ENCODE assay signal across 21 cellular contexts in the genomic region with DNA sequence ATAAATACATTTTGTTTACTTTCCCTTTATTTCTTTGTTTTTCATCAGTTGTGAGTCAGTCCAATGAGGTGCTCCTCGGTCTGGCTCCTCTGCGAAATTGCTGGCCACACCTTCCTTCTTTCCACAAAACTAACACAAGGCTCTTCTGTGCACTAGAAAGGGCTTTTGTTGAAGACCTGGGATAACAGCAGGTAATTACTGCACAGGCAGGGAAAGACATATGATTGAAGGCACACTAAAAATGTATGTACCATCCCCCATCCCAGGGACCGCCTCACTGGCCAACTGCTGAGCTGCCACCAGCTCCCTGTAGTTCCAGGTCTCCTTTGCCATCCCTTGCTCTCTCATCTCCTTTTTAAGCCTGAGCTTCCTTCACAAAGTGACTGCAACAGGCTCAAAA.
A peak's percentile ranks its signal among the peaks of the same experiment; 100 is the strongest.
DNase-seq lines count a peak whose midpoint lies in the region; ATAC-seq, FAIRE-seq and TF ChIP-seq lines count a peak whose summit lies in the region.
"Had no signal": no experiment of that assay in that cellular context is flagged by ENCODE, and none has a peak within 500 bp of the region (broad histone marks: within the 10 kb centered on the region; RNA-seq: fewer than 3 reads in every experiment).

No MANE protein-coding gene starts in this region.

- H3K4me1 ChIP-seq in mucosa of descending colon (ENCODE audit: low read depth): peaks cover 14% of the 10 kb centered on the region
- H3K4me1 ChIP-seq in pancreas: no peaks in the 10 kb centered on the region
- H3K4me1 ChIP-seq: A549 had no signal

- WGBS in pancreas, 2 donors: 71 to 86% methylated on average over 3 of the region's 3 CpGs

- peak; percentile 54 for DNase-seq in DMS153 (lab: John Stamatoyannopoulos, UW)
- peak in 2 of 3 experiments; percentile 65 to 87 for DNase-seq in NCI-H1417 (lab: John Stamatoyannopoulos, UW)
- DNase-seq in NCI-H748 treated with DMSO at 0.1 percent for 48 hours (lab: John Stamatoyannopoulos, UW): peak; percentile 90
- peak in 1 of 3 donors; percentile 51 for DNase-seq in mucosa of descending colon
- DNase-seq in Kasumi-1 (lab: John Stamatoyannopoulos, UW): no peak
- DNase-seq in pancreas: no peak
- no peak for DNase-seq in activated CD4-positive, alpha-beta T cell treated with anti-CD3 and anti-CD28 coated beads, Interleukin-2, amount 10 ng/mL, durations not matched to agents 7 days and 5 days
- DNase-seq: BE2C, DND-41, HCEC 1CT, MG63, NCI-H1436, NCI-H187 treated with DMSO at 0.1 percent for 48 hours, NCI-H446 treated with DMSO at 0.1 percent for 48 hours, NCI-H526 treated with DMSO at 0.1 percent for 48 hours, SIG-M5, T-cell had no signal

- POLR2A ChIA-PET in activated CD4-positive, alpha-beta T cell treated with anti-CD3 and anti-CD28 coated beads, Interleukin-2, amount 10 ng/mL, durations not matched to agents 7 days and 5 days (lab: Charles Lee): no interaction called here

- no peak for FAIRE-seq in pancreas (lab: Jason Lieb, UNC)
- FAIRE-seq: A549, GM12891 had no signal

- H3K36me3 Mint-ChIP-seq in activated CD4-positive, alpha-beta T cell treated with anti-CD3 and anti-CD28 coated beads, Interleukin-2, amount 10 ng/mL, durations not matched to agents 7 days and 5 days (ENCODE audit: low read depth): no peaks in the 10 kb centered on the region
- H3K36me3 Mint-ChIP-seq: T-cell had no signal

- H3K27me3 Mint-ChIP-seq in activated CD4-positive, alpha-beta T cell treated with anti-CD3 and anti-CD28 coated beads, Interleukin-2, amount 10 ng/mL, durations not matched to agents 7 days and 5 days: peaks cover 11% of the 10 kb centered on the region

- H3K9me3 ChIP-seq in mucosa of descending colon (no peaks in the 10 kb centered on the region), pancreas (no peaks in the 10 kb centered on the region)
- H3K9me3 ChIP-seq: A549, BE2C, MG63 had no signal

- no peak for TF ChIP-seq CTCF in mucosa of descending colon (IDR thresholded peaks at IDR 0.05)
- no peak for TF ChIP-seq CTCF in pancreas (IDR thresholded peaks at IDR 0.05)

- CTCF ChIA-PET in activated CD4-positive, alpha-beta T cell treated with anti-CD3 and anti-CD28 coated beads, Interleukin-2, amount 10 ng/mL, durations not matched to agents 7 days and 5 days (lab: Charles Lee): no interaction called here

- no peaks in the 10 kb centered on the region for H3K4me1 Mint-ChIP-seq in activated CD4-positive, alpha-beta T cell treated with anti-CD3 and anti-CD28 coated beads, Interleukin-2, amount 10 ng/mL, durations not matched to agents 7 days and 5 days
- H3K4me1 Mint-ChIP-seq: T-cell had no signal

- no peak overlapping the region for H3K4me3 Mint-ChIP-seq in activated CD4-positive, alpha-beta T cell treated with anti-CD3 and anti-CD28 coated beads, Interleukin-2, amount 10 ng/mL, durations not matched to agents 7 days and 5 days
- H3K4me3 Mint-ChIP-seq: GM23338, T-cell had no signal

- H3K27ac Mint-ChIP-seq in activated CD4-positive, alpha-beta T cell treated with anti-CD3 and anti-CD28 coated beads, Interleukin-2, amount 10 ng/mL, durations not matched to agents 7 days and 5 days: no peak overlapping the region
- H3K27ac Mint-ChIP-seq: GM23338, T-cell had no signal

- peaks cover 0 to 21% (median 0%) of the 10 kb centered on the region in 4 donors for H3K27me3 ChIP-seq in pancreas
- H3K27me3 ChIP-seq: BE2C had no signal

- H3K36me3 ChIP-seq in mucosa of descending colon (ENCODE audit: low read depth) (no peaks in the 10 kb centered on the region), pancreas (no peaks in the 10 kb centered on the region)
- H3K36me3 ChIP-seq: BE2C, MG63 had no signal

- H3K4me3 ChIP-seq in mucosa of descending colon: no peak overlapping the region
- no peak overlapping the region for H3K4me3 ChIP-seq in pancreas
- H3K4me3 ChIP-seq: A549, GM23338, MG63 had no signal

- intact Hi-C loops in mucosa of descending colon (cut with DNase I, micrococcal nuclease): no loop called here
- intact Hi-C loops in pancreas (cut with DNase I): no loop called here

- H3K9me3 Mint-ChIP-seq in activated CD4-positive, alpha-beta T cell treated with anti-CD3 and anti-CD28 coated beads, Interleukin-2, amount 10 ng/mL, durations not matched to agents 7 days and 5 days: no peaks in the 10 kb centered on the region
- H3K9me3 Mint-ChIP-seq: GM23338, T-cell had no signal

- ATAC-seq in mucosa of descending colon (peak; percentile 79), pancreas (no peak)
- ATAC-seq: A549, GM23338, SK-N-SH treated with all-trans-retinoic acid at 6 μM for 48 hours, T-cell had no signal

- no peak overlapping the region for H3K27ac ChIP-seq in pancreas
- H3K27ac ChIP-seq: A549 had no signal

Comparison
In these comparisons a context has a peak if more than half of its experiments do, and no peak if none do; other contexts are left out.
1. DNase-seq: peak in DMS153 (single experiment), NCI-H1417 (2 of 3) and NCI-H748 treated with DMSO at 0.1 percent for 48 hours (single experiment); none in Kasumi-1 (0 of 2), pancreas (0 of 6) and activated CD4-positive, alpha-beta T cell treated with anti-CD3 and anti-CD28 coated beads, Interleukin-2, amount 10 ng/mL, durations not matched to agents 7 days and 5 days (single experiment).